Comparison of ENCODE assay signal across 23 cellular contexts in genomic region chr18:57929922-57930321, GRCh38.
"Had no signal": no experiment of that assay in that cellular context is flagged by ENCODE, and none has a peak within 500 bp of the region (broad histone marks: within the 10 kb centered on the region; RNA-seq: fewer than 3 reads in every experiment).

No MANE protein-coding gene starts in this region.

- H3K4me3 Mint-ChIP-seq: mesothelial cell of epicardium had no signal

- H3K36me3 ChIP-seq: esophagus squamous epithelium, gastrocnemius medialis, heart right ventricle, left lung, lower lobe of right lung had no signal

- DNase-seq: dermis blood vessel endothelial cell; dorsolateral prefrontal cortex; effector CD4-positive, alpha-beta T cell; effector memory CD4-positive, alpha-beta T cell; esophagus squamous epithelium; foreskin fibroblast; gastrocnemius medialis; glutamatergic neuron; head of caudate nucleus; heart right ventricle; hippocampal formation; left cardiac atrium; left lung; left ventricle myocardium superior; lower lobe of right lung; mesenchymal stem cell; mucosa of descending colon; naive B cell had no signal

- H3K27ac ChIP-seq: coronary artery, dorsolateral prefrontal cortex, esophagus squamous epithelium, gastrocnemius medialis, heart right ventricle, left lung, lower lobe of right lung had no signal

- ATAC-seq: gastrocnemius medialis, heart right ventricle, left ventricle myocardium superior had no signal

- H3K36me3 Mint-ChIP-seq: mesothelial cell of epicardium, naive B cell had no signal

- H3K4me1 Mint-ChIP-seq: mesothelial cell of epicardium had no signal

- FAIRE-seq: colon, endothelial cell of umbilical vein, islet of Langerhans had no signal

- H3K9me3 ChIP-seq: esophagus squamous epithelium, gastrocnemius medialis, left lung, lower lobe of right lung, mucosa of descending colon had no signal

- H3K4me3 ChIP-seq: coronary artery, dorsolateral prefrontal cortex, esophagus squamous epithelium, gastrocnemius medialis, heart right ventricle, left lung, mucosa of descending colon had no signal

- H3K9me3 Mint-ChIP-seq: mesothelial cell of epicardium had no signal

- H3K27me3 ChIP-seq: dorsolateral prefrontal cortex, esophagus squamous epithelium, gastrocnemius medialis, heart right ventricle, left lung had no signal

- H3K27me3 Mint-ChIP-seq: naive B cell had no signal

- H3K27ac Mint-ChIP-seq: mesothelial cell of epicardium had no signal
